Comparison of ENCODE assay signal across 13 cellular contexts in the genomic region with DNA sequence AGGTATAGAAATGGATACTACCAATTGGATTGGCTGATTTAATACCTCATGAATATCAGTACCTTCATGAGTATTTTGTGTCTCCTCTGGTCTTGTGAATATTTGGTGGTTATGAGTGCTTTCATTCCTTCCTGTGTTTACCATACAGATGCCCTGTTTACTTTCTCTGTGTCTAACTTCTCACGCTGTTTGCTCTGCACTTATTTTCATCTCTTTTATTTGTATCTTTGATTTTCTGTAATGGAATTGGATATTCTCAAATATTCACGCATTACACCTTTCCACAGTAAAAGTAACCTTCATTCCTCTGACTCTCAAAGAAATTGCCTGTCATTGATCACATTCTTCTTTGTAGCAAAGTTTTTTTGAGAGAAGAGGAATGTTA. TPM values are rescaled to one million over a fixed set of nuclear protein-coding genes. Genes with fewer than 3 reads are reported as not detected.
DNase-seq lines count a peak whose midpoint lies in the region; ATAC-seq, FAIRE-seq and TF ChIP-seq lines count a peak whose summit lies in the region.
"Had no signal": no experiment of that assay in that cellular context is flagged by ENCODE, and none has a peak within 500 bp of the region (broad histone marks: within the 10 kb centered on the region; RNA-seq: fewer than 3 reads in every experiment).

No MANE protein-coding gene starts in this region.

- H3K27ac Mint-ChIP-seq in endodermal cell = no peak overlapping the region
- H3K27ac Mint-ChIP-seq: neural progenitor cell had no signal

- no peaks in the 10 kb centered on the region for H3K36me3 ChIP-seq in ACC112 (ENCODE audit: insufficient read depth, low read length)
- 0 out of 2 replicates have a peak, but pooled peaks cover 7% of the 10 kb centered on the region for H3K36me3 ChIP-seq in HUES48 (ENCODE audit: control insufficient read depth, insufficient read depth, low read length)
- H3K36me3 ChIP-seq in endodermal cell (ENCODE audit: control insufficient read depth, insufficient read depth, low read length) = no peaks in the 10 kb centered on the region
- H3K36me3 ChIP-seq in pancreas = no peaks in the 10 kb centered on the region
- H3K36me3 ChIP-seq: neural progenitor cell had no signal

- H3K4me1 Mint-ChIP-seq in endodermal cell = peaks cover 13% of the 10 kb centered on the region

- no peaks in the 10 kb centered on the region for H3K9me3 ChIP-seq in HUES48 (ENCODE audit: control insufficient read depth, insufficient read depth, low read length)
- no peaks in the 10 kb centered on the region for H3K9me3 ChIP-seq in endodermal cell (ENCODE audit: control insufficient read depth, low read length)
- no peaks in the 10 kb centered on the region for H3K9me3 ChIP-seq in pancreas

- WGBS in endodermal cell (ENCODE audit: insufficient coverage in 1 of 2, insufficient read length in 1 of 2), 2 experiments = 82% methylated on average over 1 of the region's 2 CpGs; no CpG with 5 or more reads in 1 of the 2 experiments
- WGBS in pancreas, 2 donors = 18 to 20% methylated on average over 2 of the region's 2 CpGs

- H3K4me3 ChIP-seq in ACC112 (ENCODE audit: low read depth, low read length) (no peak overlapping the region), HUES48 (ENCODE audit: low read depth, low read length) (no peak overlapping the region), endodermal cell (ENCODE audit: low read length) (no peak overlapping the region), pancreas (no peak overlapping the region)
- H3K4me3 ChIP-seq: neural progenitor cell had no signal

- intact Hi-C loops in pancreas (cut with DNase I) = no loop called here

- H3K9ac ChIP-seq in HUES48 (ENCODE audit: low read depth, low read length) (no peak overlapping the region), endodermal cell (ENCODE audit: extremely low read depth, low read length, poor library complexity, severe bottlenecking) (no peak overlapping the region)
- H3K9ac ChIP-seq: neural progenitor cell had no signal

- H3K4me1 ChIP-seq in ACC112 (ENCODE audit: control insufficient read depth, insufficient read depth, low read length, unreplicated experiment) (peaks cover 32% of the 10 kb centered on the region), HUES48 (ENCODE audit: control insufficient read depth, insufficient read depth, low read length) (peaks cover 3% of the 10 kb centered on the region; the same call in 1 of the 2 replicates), endodermal cell (ENCODE audit: control insufficient read depth, insufficient read depth, low read length) (no peaks in the 10 kb centered on the region), pancreas (peaks cover 29 to 32% (median 29%) of the 10 kb centered on the region in 3 donors)
- H3K4me1 ChIP-seq: neural progenitor cell had no signal

- FAIRE-seq in pancreas (lab: Jason Lieb, UNC) = no peak
- FAIRE-seq: GM18507 had no signal

- peaks cover 8% of the 10 kb centered on the region for H3K36me3 Mint-ChIP-seq in endodermal cell (ENCODE audit: low read depth)
- H3K36me3 Mint-ChIP-seq: neural progenitor cell had no signal

- no peak overlapping the region for H3K4me3 Mint-ChIP-seq in endodermal cell
- H3K4me3 Mint-ChIP-seq: neural progenitor cell had no signal

- TF ChIP-seq CTCF in endodermal cell (conservative IDR thresholded peaks at IDR 0.05) (no peak), pancreas (IDR thresholded peaks at IDR 0.05) (no peak)

- H2AFZ ChIP-seq in ACC112 (ENCODE audit: low read length, unreplicated experiment) = no peak overlapping the region
- H2AFZ ChIP-seq: neural progenitor cell had no signal

- peak overlapping the region; percentile 48 for H3K27ac ChIP-seq in ACC112 (ENCODE audit: low read depth, low read length)
- peak overlapping the region; percentile 40 for H3K27ac ChIP-seq in HUES48 (ENCODE audit: low read depth, low read length)
- peak overlapping the region; percentile 93 for H3K27ac ChIP-seq in endodermal cell (ENCODE audit: low read depth, low read length)
- peak overlapping the region; percentile 18 to 75 (median 64) for H3K27ac ChIP-seq in pancreas
- H3K27ac ChIP-seq: neural progenitor cell had no signal

- peaks cover 40% of the 10 kb centered on the region for H3K79me2 ChIP-seq in ACC112 (ENCODE audit: control insufficient read depth, insufficient read depth, low read length, unreplicated experiment)

- DNase-seq in endodermal cell = no peak
- no peak for DNase-seq in pancreas
- no peak for DNase-seq in T-helper 9 cell
- DNase-seq in NCI-H187 treated with DMSO at 0.1 percent for 48 hours (lab: John Stamatoyannopoulos, UW) = no peak
- DNase-seq: activated CD4-positive, CD25-positive, alpha-beta regulatory T cell treated with anti-CD3 and anti-CD28 coated beads, Interleukin-2, amount 50 U/mL, for 72 hours; activated T-cell treated with anti-CD3 and anti-CD28 coated beads, Interleukin-2, amount 50 U/mL, for 48 hours; stimulated activated CD4-positive, alpha-beta T cell treated with anti-CD3 and anti-CD28 coated beads, Interleukin-15, amount 100 ng/mL, for 24 hours had no signal

- peaks cover under 1% of the 10 kb centered on the region for H3K9me3 Mint-ChIP-seq in endodermal cell
- H3K9me3 Mint-ChIP-seq: neural progenitor cell had no signal

- no peaks in the 10 kb centered on the region for H3K27me3 Mint-ChIP-seq in endodermal cell (ENCODE audit: insufficient read depth)

- ATAC-seq in pancreas (no peak), GM21825 (IDR thresholded peaks at IDR 0.05; ENCODE audit: unreplicated experiment) (no peak), GM21367 (IDR thresholded peaks at IDR 0.05; ENCODE audit: unreplicated experiment) (no peak)

- H3K27me3 ChIP-seq in ACC112 (ENCODE audit: insufficient read depth, low read length) = no peaks in the 10 kb centered on the region
- H3K27me3 ChIP-seq in HUES48 (ENCODE audit: control insufficient read depth, insufficient read depth, low read length) = no peaks in the 10 kb centered on the region
- no peaks in the 10 kb centered on the region for H3K27me3 ChIP-seq in endodermal cell (ENCODE audit: control insufficient read depth, insufficient read depth, low read length, poor library complexity, severe bottlenecking)
- no peaks in the 10 kb centered on the region for H3K27me3 ChIP-seq in pancreas
- H3K27me3 ChIP-seq: neural progenitor cell had no signal

RNA-seq across cellular contexts. Expression of gene CNST, which starts 16.8 kb away (rescaled TPM):
- total RNA-seq in endodermal cell (10 to 100 TPM; 14.7 to 20.3 TPM), pancreas (10 to 100 TPM in 3 of 6 donors, 1 to 10 TPM in 3; 7.1 to 12.9 (median 10.6) TPM)
- polyA plus RNA-seq in endodermal cell (2013, experiment 1 of 2) = 11.6 TPM
- 12.0 TPM for polyA plus RNA-seq in endodermal cell (2013, experiment 2 of 2)
- 1 to 10 TPM; 3.6 to 7.3 TPM for polyA plus RNA-seq in pancreas

RNA-seq across cellular contexts. Expression of gene TFB2M, which starts 17.0 kb away (rescaled TPM):
- 10 to 100 TPM; 13.2 to 13.7 TPM for total RNA-seq in endodermal cell
- 14.2 TPM for polyA plus RNA-seq in endodermal cell (2013, experiment 1 of 2)
- 14.4 TPM for polyA plus RNA-seq in endodermal cell (2013, experiment 2 of 2)
- total RNA-seq in pancreas = 1 to 10 TPM; 3.7 to 9.5 (median 7.1) TPM
- polyA plus RNA-seq in pancreas = 1 to 10 TPM; 3.3 to 8.3 TPM

Comparison
In these comparisons a context has a peak if more than half of its experiments do, and no peak if none do; other contexts are left out.
1. H3K27ac ChIP-seq: peak in every context shown above with its lines; median percentile 93 in endodermal cell; 64 in pancreas; 48 in ACC112; 40 in HUES48.